8 cellular contexts compared by ENCODE assay signal in the genomic region with DNA sequence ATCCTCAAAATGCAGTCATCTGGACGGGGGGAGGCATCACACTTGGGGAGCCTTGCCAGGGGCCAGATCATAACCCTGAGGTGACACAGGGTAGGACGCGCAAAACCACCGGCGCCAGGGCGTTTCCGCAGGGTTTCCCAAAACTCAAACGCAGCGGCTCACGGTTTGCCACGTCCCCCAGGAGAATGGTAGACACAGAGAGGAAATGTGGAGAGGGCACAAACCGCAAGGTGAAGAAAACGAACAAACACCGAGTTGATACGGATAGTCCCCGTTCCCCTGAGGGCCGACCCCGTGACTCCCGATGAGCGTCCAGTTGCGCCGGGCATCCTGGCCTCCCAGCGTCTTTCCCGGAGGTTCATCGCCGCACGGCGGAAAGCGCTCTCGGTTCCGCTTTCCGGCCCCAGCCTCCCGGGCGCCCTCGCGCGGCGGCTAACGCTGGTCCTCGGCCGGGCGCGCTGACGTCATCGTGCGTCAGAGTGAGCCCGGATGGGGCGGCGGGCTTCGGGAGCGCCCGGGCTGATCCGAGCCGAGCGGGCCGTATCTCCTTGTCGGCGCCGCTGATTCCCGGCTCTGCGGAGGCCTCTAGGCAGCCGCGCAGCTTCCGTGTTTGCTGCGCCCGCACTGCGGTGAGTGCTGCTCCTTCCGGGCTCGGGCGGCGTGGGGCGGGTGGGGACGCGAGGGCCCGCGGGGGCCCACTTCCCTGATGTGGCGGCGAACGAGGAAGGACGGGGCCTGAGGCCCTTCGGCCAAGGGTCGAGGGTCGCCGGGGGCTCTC. TPM values are rescaled to one million over a fixed set of nuclear protein-coding genes. Genes with fewer than 3 reads are reported as not detected.
A peak's percentile ranks its signal among the peaks of the same experiment; 100 is the strongest.
DNase-seq lines count a peak whose midpoint lies in the region; ATAC-seq and TF ChIP-seq lines count a peak whose summit lies in the region.

A gene (plus strand): TSS at position 467 of the 778 bp plus-strand sequence. CDS start 2,641 bp downstream, outside the sequence.

- intact Hi-C loops in stomach (cut with DNase I; ENCODE audit: low total_unique reads), result loop anchor here (10.0 kb wide), 1 partner anchor 148 kb away; no protein-coding TSS in a partner anchor

- H3K9me3 Mint-ChIP-seq in nephron progenitor cell, result no peaks in the 10 kb centered on the region

- peaks cover 3% of the 10 kb centered on the region for H3K27me3 Mint-ChIP-seq in nephron progenitor cell (ENCODE audit: low read depth, poor library complexity)

- WGBS in GM23248 (ENCODE audit: low coverage in 1 of 2, low lambda C conversion rate in 2 of 2, missing lambda C conversion rate in 2 of 2), 2 experiments, result 1 to 2% methylated on average over 48 to 66 of the region's 84 CpGs
- 0 to 1% (median 0%) methylated on average over 33 to 84 of the region's 84 CpGs for WGBS in stomach, 5 donors

- no peak for TF ChIP-seq EP300 in stomach (IDR thresholded peaks at IDR 0.05)

- H3K4me1 Mint-ChIP-seq in nephron progenitor cell, result peaks cover 42% of the 10 kb centered on the region

- in situ Hi-C loops in GM23248 (cut with MboI), result no loop called here

- H3K4me2 ChIP-seq in GM23248 (ENCODE audit: unreplicated experiment), result peak within 1 kb of the TSS; percentile 98

- no peaks in the 10 kb centered on the region for H3K27me3 ChIP-seq in GM23248 (replicated peaks; ENCODE audit: insufficient read depth)
- H3K27me3 ChIP-seq in RWPE2 (ENCODE audit: insufficient read depth, poor library complexity, severe bottlenecking), result no peaks in the 10 kb centered on the region
- H3K27me3 ChIP-seq in stomach, result no peaks in the 10 kb centered on the region

- H3K4me1 ChIP-seq in GM23248 (ENCODE audit: insufficient read depth) (peaks cover 31% of the 10 kb centered on the region), RWPE2 (ENCODE audit: insufficient read depth, poor library complexity, severe bottlenecking) (peaks cover 40% of the 10 kb centered on the region), stomach (peaks cover 10 to 41% (median 26%) of the 10 kb centered on the region in 4 donors)

- H3K9me2 ChIP-seq in GM23248 (ENCODE audit: insufficient read depth), result no peaks in the 10 kb centered on the region

- DNase-seq in ELR (ENCODE audit: low read depth) (peak; percentile 97), GM23248 (peak; percentile 99), Kasumi-1 (lab: John Stamatoyannopoulos, UW) (peak; percentile 77 to 85), RWPE2 (ENCODE audit: low spot score) (peak; percentile 89), fibroblast of the aortic adventitia (ENCODE audit: low read depth) (peak; percentile 87), nephron progenitor cell (peak; percentile 98), stomach (peak; percentile 97)
- DNase-seq in activated T-helper 9 cell treated with anti-CD3 and anti-CD28 coated beads, Interleukin-2, amount 50 U/mL, for 16 hours (ENCODE audit: low read depth), result peak; percentile 93

- peak; percentile 83 for ATAC-seq in RWPE2 (ENCODE audit: low read depth)

- peak within 1 kb of the TSS; percentile 87 for H3K4me3 Mint-ChIP-seq in nephron progenitor cell

- H3K27ac ChIP-seq in GM23248 (peak within 1 kb of the TSS; percentile 99), RWPE2 (ENCODE audit: poor library complexity, severe bottlenecking) (peak within 1 kb of the TSS; percentile 92), stomach (peak within 1 kb of the TSS; percentile 93 to 99 (median 98))

- no peaks in the 10 kb centered on the region for H3K9me3 ChIP-seq in GM23248 (ENCODE audit: low read depth)
- H3K9me3 ChIP-seq in RWPE2 (ENCODE audit: severe bottlenecking), result no peaks in the 10 kb centered on the region
- H3K9me3 ChIP-seq in stomach, result no peaks in the 10 kb centered on the region

- TF ChIP-seq CTCF in RWPE2 (IDR thresholded peaks at IDR 0.05; ENCODE audit: poor library complexity, severe bottlenecking) (peak; percentile 92), fibroblast of the aortic adventitia (IDR thresholded peaks at IDR 0.05; ENCODE audit: insufficient read depth, low read length) (peak; percentile 73), nephron progenitor cell (IDR thresholded peaks at IDR 0.05) (peak; percentile 61), stomach (IDR thresholded peaks at IDR 0.05) (peak in 5 of 7 experiments; percentile 61 to 87 (median 78))

- H3K36me3 ChIP-seq in GM23248 (ENCODE audit: low read depth) (peaks cover 11% of the 10 kb centered on the region; the same call in 1 of the 2 replicates), RWPE2 (ENCODE audit: low read depth) (peaks cover 35% of the 10 kb centered on the region), stomach (peaks cover 0 to 22% (median 8%) of the 10 kb centered on the region in 4 donors)

- H3F3A ChIP-seq in GM23248 (ENCODE audit: insufficient read depth), result peaks cover 39% of the 10 kb centered on the region

- TF ChIP-seq POLR2A in stomach (IDR thresholded peaks at IDR 0.05), result peak in 2 of 4 donors; percentile 59 to 66

- 0 out of 2 replicates have a peak, but pooled peaks cover 3% of the 10 kb centered on the region for H4K20me1 ChIP-seq in GM23248 (ENCODE audit: insufficient read depth)

- H3K4me3 ChIP-seq in GM23248 (peak within 1 kb of the TSS; percentile 99), RWPE2 (ENCODE audit: severe bottlenecking) (peak within 1 kb of the TSS; percentile 96), fibroblast of the aortic adventitia (ENCODE audit: low read depth, low read length) (peak within 1 kb of the TSS; percentile 87), stomach (peak within 1 kb of the TSS; percentile 59 to 68 (median 63))

- peaks cover 49% of the 10 kb centered on the region for H3K79me2 ChIP-seq in GM23248 (ENCODE audit: insufficient read depth)

- H3K9ac ChIP-seq in GM23248, result peak within 1 kb of the TSS; percentile 99

- H3K36me3 Mint-ChIP-seq in nephron progenitor cell (ENCODE audit: low read depth), result peaks cover 24% of the 10 kb centered on the region

- H2AFZ ChIP-seq in GM23248, result peak within 1 kb of the TSS; percentile 77

- H3K27ac Mint-ChIP-seq in nephron progenitor cell, result peak within 1 kb of the TSS; percentile 99

RNA-seq across cellular contexts. Expression of the gene that starts here (rescaled TPM):
- 73.7 and 104 TPM in 2 replicates for total RNA-seq in GM23248 (2014; rRNA removed; shearing (Covaris generic))
- polyA plus RNA-seq in GM23248 (2016; fragmentation: Nextera tagmentation; extraction: Ambion mirVana), result 60.7 and 63.2 TPM in 2 replicates
- 68.7 and 75.3 TPM in 2 replicates for total RNA-seq in fibroblast of the aortic adventitia (ENCODE audit: low replicate concordance)
- 100 to 1,000 TPM in 2 of 5 donors, 10 to 100 TPM in 3; 33.6 to 301 (median 55.4) TPM for total RNA-seq in stomach
- 10 to 100 TPM; 17.3 to 24.6 (median 20.0) TPM for polyA plus RNA-seq in stomach

Comparison
In these comparisons a context has a peak if more than half of its experiments do, and no peak if none do; other contexts are left out.
1. Peak in every context shown above with its lines: DNase-seq, ATAC-seq, H3K4me3 ChIP-seq and H3K27ac ChIP-seq.